29 cellular contexts compared by ENCODE assay signal in genomic region chr6:41648921-41649320, GRCh38. TPM values are rescaled to one million over a fixed set of nuclear protein-coding genes. Genes with fewer than 3 reads are reported as not detected.
DNase-seq lines count a peak whose midpoint lies in the region; ATAC-seq, FAIRE-seq and TF ChIP-seq lines count a peak whose summit lies in the region.
"Had no signal": no experiment of that assay in that cellular context is flagged by ENCODE, and none has a peak within 500 bp of the region (broad histone marks: within the 10 kb centered on the region; RNA-seq: fewer than 3 reads in every experiment).

No MANE protein-coding gene starts in this region.

- H3K4me1 ChIP-seq in astrocyte (ENCODE audit: insufficient read depth, low read length) (peaks cover 4% of the 10 kb centered on the region), upper lobe of right lung (no peaks in the 10 kb centered on the region)

- H4K20me1 ChIP-seq in astrocyte (ENCODE audit: insufficient read depth, low read length) = peaks cover 67% of the 10 kb centered on the region

- H3K27me3 ChIP-seq in astrocyte (ENCODE audit: insufficient read depth, low read length) (no peaks in the 10 kb centered on the region), upper lobe of right lung (no peaks in the 10 kb centered on the region)
- H3K27me3 ChIP-seq: BLaER1 treated with 17β-estradiol and CSF1 and Interleukin-3, amounts not matched to agents 10 nM and 100 nM had no signal

- TF ChIP-seq CTCF in astrocyte (IDR thresholded peaks at IDR 0.05; ENCODE audit: insufficient read depth, low read depth, low read length) (no peak), nephron (IDR thresholded peaks at IDR 0.05; ENCODE audit: unreplicated experiment in 3 of 3) (no peak), upper lobe of right lung (IDR thresholded peaks at IDR 0.05) (no peak)

- DNase-seq in NCI-H82 (lab: John Stamatoyannopoulos, UW) (peak; percentile 29), NCI-H82 treated with DMSO at 0.1 percent for 48 hours (lab: John Stamatoyannopoulos, UW; ENCODE audit: unreplicated experiment) (no peak), astrocyte (ENCODE audit: low read depth) (no peak), upper lobe of right lung (peak; percentile 34), middle frontal gyrus (ENCODE audit: extremely low spot score, low spot score) (no peak), foreskin melanocyte (no peak)
- DNase-seq in activated effector memory CD4-positive, alpha-beta T cell treated with Interleukin-2 at 50 U/mL for 16 hours = no peak
- DNase-seq: 8988T; CD4-positive, alpha-beta T cell; COR-L47; DMS79; EL; GDM1; H9; IMR-90; KG1; NCI-H1048; NCI-H1417; NCI-H1694; NCI-H2029 treated with DMSO at 0.1 percent for 48 hours; NCI-H446 treated with DMSO at 0.1 percent for 48 hours; NCI-H526; SHP77 treated with DMSO at 0.1 percent for 48 hours had no signal

- H3K36me3 ChIP-seq in astrocyte (ENCODE audit: insufficient read depth, low read length) = peaks cover 16% of the 10 kb centered on the region
- H3K36me3 ChIP-seq in upper lobe of right lung = no peaks in the 10 kb centered on the region

- no peak overlapping the region for H3K4me2 ChIP-seq in astrocyte (ENCODE audit: low read length)
- H3K4me2 ChIP-seq: BLaER1 treated with 17β-estradiol and CSF1 and Interleukin-3, amounts not matched to agents 10 nM and 100 nM; GM23338 had no signal

- H3K27ac Mint-ChIP-seq in astrocyte (ENCODE audit: unreplicated experiment) (peak overlapping the region; percentile 83), nephron (peak overlapping the region; percentile 51 to 65 (median 59))
- H3K27ac Mint-ChIP-seq: CD4-positive, alpha-beta T cell; GM23338 had no signal

- no peak for FAIRE-seq in astrocyte (lab: Jason Lieb, UNC)
- FAIRE-seq: GM12878, HTR-8/SVneo had no signal

- H3K4me3 Mint-ChIP-seq in astrocyte (ENCODE audit: unreplicated experiment) = no peak overlapping the region
- peak overlapping the region in 1 of 3 experiments; percentile 35 for H3K4me3 Mint-ChIP-seq in nephron
- H3K4me3 Mint-ChIP-seq: CD4-positive, alpha-beta T cell; GM23338; H9 had no signal

- H3K9ac ChIP-seq in astrocyte (ENCODE audit: low read length) = no peak overlapping the region

- no peaks in the 10 kb centered on the region for H3K27me3 Mint-ChIP-seq in astrocyte (ENCODE audit: low read depth, unreplicated experiment)
- H3K27me3 Mint-ChIP-seq in nephron (ENCODE audit: low read depth) = peaks cover 3% of the 10 kb centered on the region

- H3K79me2 ChIP-seq in astrocyte (ENCODE audit: insufficient read depth, low read length) = no peaks in the 10 kb centered on the region

- H3K4me1 Mint-ChIP-seq in astrocyte (ENCODE audit: low read depth, unreplicated experiment) = peaks cover 33% of the 10 kb centered on the region
- H3K4me1 Mint-ChIP-seq in nephron = peaks cover 72% of the 10 kb centered on the region

- no peaks in the 10 kb centered on the region for H3K9me3 Mint-ChIP-seq in astrocyte (ENCODE audit: unreplicated experiment)
- no peaks in the 10 kb centered on the region for H3K9me3 Mint-ChIP-seq in nephron
- H3K9me3 Mint-ChIP-seq: CD4-positive, alpha-beta T cell; GM23338; H9 had no signal

- ATAC-seq in upper lobe of right lung = no peak
- ATAC-seq: GM12878, GM23338, Panc1 had no signal

- no peak overlapping the region for H3K27ac ChIP-seq in astrocyte (ENCODE audit: low read depth, low read length)
- H3K27ac ChIP-seq in upper lobe of right lung = no peak overlapping the region

- H3K4me3 ChIP-seq in astrocyte (ENCODE audit: insufficient read depth, low read depth, low read length) (no peak overlapping the region), upper lobe of right lung (no peak overlapping the region)
- H3K4me3 ChIP-seq: BLaER1 treated with 17β-estradiol and CSF1 and Interleukin-3, amounts not matched to agents 10 nM and 100 nM; GM12878; GM23338 had no signal

- intact Hi-C loops in upper lobe of right lung (cut with DNase I) = no loop called here

- H3K36me3 Mint-ChIP-seq in astrocyte (ENCODE audit: low read depth, unreplicated experiment) (peaks cover 23% of the 10 kb centered on the region), nephron (ENCODE audit: low read depth) (peaks cover 58% of the 10 kb centered on the region)

- H3K9me3 ChIP-seq in astrocyte (ENCODE audit: insufficient read depth, low read depth, low read length) (no peaks in the 10 kb centered on the region), upper lobe of right lung (no peaks in the 10 kb centered on the region)
- H3K9me3 ChIP-seq: BLaER1 treated with 17β-estradiol and CSF1 and Interleukin-3, amounts not matched to agents 10 nM and 100 nM had no signal

- H2AFZ ChIP-seq in astrocyte (ENCODE audit: low read depth, low read length) = no peak overlapping the region
- H2AFZ ChIP-seq: GM23338 had no signal

RNA-seq across cellular contexts. Expression of gene MDFI, which starts 10.7 kb away (rescaled TPM):
- total RNA-seq in astrocyte = 144 and 167 TPM in 2 replicates
- 11.0 TPM for total RNA-seq in upper lobe of right lung
- total RNA-seq: CD4-positive, alpha-beta T cell; GM12878 had no signal

Comparison
In these comparisons a context has a peak if more than half of its experiments do, and no peak if none do; other contexts are left out.
1. DNase-seq: peak in NCI-H82 (single experiment) and upper lobe of right lung (single experiment); none in NCI-H82 treated with DMSO at 0.1 percent for 48 hours (single experiment), astrocyte (single experiment), middle frontal gyrus (single experiment), foreskin melanocyte (single experiment) and activated effector memory CD4-positive, alpha-beta T cell treated with Interleukin-2 at 50 U/mL for 16 hours (single experiment).
2. RNA of gene MDFI, which starts 10.7 kb away (total RNA-seq): 144 to 167 TPM in astrocyte; 11.0 TPM in upper lobe of right lung (single experiment); every median in the first group is over 10 times any median in the second.